In the genomic region with DNA sequence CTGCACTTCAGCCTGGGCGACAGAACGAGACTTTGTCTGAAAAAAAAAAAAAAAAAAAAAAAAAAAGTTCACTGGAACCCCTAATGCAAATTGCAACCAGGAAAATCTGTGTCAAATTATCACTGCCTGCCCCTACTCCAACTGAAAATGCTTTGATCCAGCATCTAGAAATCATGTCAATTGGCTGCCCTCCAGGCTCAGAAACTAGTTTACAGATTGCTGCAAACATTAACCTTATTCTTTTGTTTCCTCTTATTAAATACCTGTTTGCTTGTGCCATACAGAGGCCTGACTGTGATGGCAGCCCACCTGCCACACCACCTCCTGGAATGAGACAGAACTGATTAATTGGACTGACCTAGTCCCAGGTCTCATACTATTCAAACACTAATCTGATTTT, we compare ENCODE assay signal across 18 cellular contexts. TPM values are rescaled to one million over a fixed set of nuclear protein-coding genes. Genes with fewer than 3 reads are reported as not detected.
DNase-seq lines count a peak whose midpoint lies in the region; ATAC-seq and TF ChIP-seq lines count a peak whose summit lies in the region.
"Had no signal": no experiment of that assay in that cellular context is flagged by ENCODE, and none has a peak within 500 bp of the region (broad histone marks: within the 10 kb centered on the region; RNA-seq: fewer than 3 reads in every experiment).

No MANE protein-coding gene starts in this region.

- H3K27ac Mint-ChIP-seq in brain: peak overlapping the region in 3 of 5 experiments; percentile 39 to 82 (median 59)
- H3K27ac Mint-ChIP-seq in neural crest cell (ENCODE audit: unreplicated experiment): peak overlapping the region; percentile 46
- peak overlapping the region; percentile 75 for H3K27ac Mint-ChIP-seq in stimulated activated naive B cell treated with anti-CD40 and anti-IgM and Interleukin-4, amounts not matched to agents 10 μg/mL and 1 μg/mL and 100 μg/mL, for 72 hours
- H3K27ac Mint-ChIP-seq: IgD-negative memory B cell had no signal

- DNase-seq in SK-N-MC (ENCODE audit: low read depth, low spot score) (peak; percentile 61), neural crest cell (ENCODE audit: low read depth, low spot score) (no peak), NCI-H2196 (lab: John Stamatoyannopoulos, UW; ENCODE audit: unreplicated experiment) (no peak)
- DNase-seq in stimulated activated naive B cell treated with anti-CD40 and anti-IgM and Interleukin-4, amounts not matched to agents 10 μg/mL and 1 μg/mL and 100 μg/mL, for 72 hours: no peak
- DNase-seq: C1 segment of cervical spinal cord, DMS79, GM23248, MM.1S, NCI-H1092 treated with DMSO at 0.1 percent for 48 hours, NCI-H2081 treated with DMSO at 0.1 percent for 48 hours, NCI-H510A had no signal

- H3K9me3 Mint-ChIP-seq in brain (no peaks in the 10 kb centered on the region), neural crest cell (no peaks in the 10 kb centered on the region)
- no peaks in the 10 kb centered on the region for H3K9me3 Mint-ChIP-seq in stimulated activated naive B cell treated with anti-CD40 and anti-IgM and Interleukin-4, amounts not matched to agents 10 μg/mL and 1 μg/mL and 100 μg/mL, for 72 hours
- H3K9me3 Mint-ChIP-seq: CD8-positive, alpha-beta memory T cell; IgD-negative memory B cell had no signal

- no peaks in the 10 kb centered on the region for H3K9me3 ChIP-seq in SK-N-MC (ENCODE audit: low read depth, low read length)
- H3K9me3 ChIP-seq: HAP-1, SJSA1 had no signal

- H3K36me3 Mint-ChIP-seq in brain: no peaks in the 10 kb centered on the region
- H3K36me3 Mint-ChIP-seq in neural crest cell (ENCODE audit: low read depth): no peaks in the 10 kb centered on the region
- H3K36me3 Mint-ChIP-seq in stimulated activated naive B cell treated with anti-CD40 and anti-IgM and Interleukin-4, amounts not matched to agents 10 μg/mL and 1 μg/mL and 100 μg/mL, for 72 hours: peaks cover 0 to 1% of the 10 kb centered on the region in 2 donors
- H3K36me3 Mint-ChIP-seq: CD8-positive, alpha-beta memory T cell had no signal

- H3K4me3 ChIP-seq in SK-N-MC: peak overlapping the region; percentile 67
- H3K4me3 ChIP-seq: GM23248, HAP-1, SJSA1 had no signal

- H3K4me1 Mint-ChIP-seq in brain (peaks cover 24% of the 10 kb centered on the region), neural crest cell (peaks cover 5% of the 10 kb centered on the region)
- peaks cover 8 to 17% of the 10 kb centered on the region in 2 donors for H3K4me1 Mint-ChIP-seq in stimulated activated naive B cell treated with anti-CD40 and anti-IgM and Interleukin-4, amounts not matched to agents 10 μg/mL and 1 μg/mL and 100 μg/mL, for 72 hours

- H3K4me3 Mint-ChIP-seq in brain: no peak overlapping the region
- no peak overlapping the region for H3K4me3 Mint-ChIP-seq in neural crest cell
- peak overlapping the region in 1 of 2 donors; percentile 64 for H3K4me3 Mint-ChIP-seq in stimulated activated naive B cell treated with anti-CD40 and anti-IgM and Interleukin-4, amounts not matched to agents 10 μg/mL and 1 μg/mL and 100 μg/mL, for 72 hours
- H3K4me3 Mint-ChIP-seq: IgD-negative memory B cell had no signal

- TF ChIP-seq CTCF in brain (conservative IDR thresholded peaks at IDR 0.05): no peak
- no peak for TF ChIP-seq CTCF in neural crest cell (conservative IDR thresholded peaks at IDR 0.05)

- peak overlapping the region; percentile 57 for H3K9ac ChIP-seq in SK-N-MC (ENCODE audit: insufficient read length)
- H3K9ac ChIP-seq: GM23248 had no signal

- H3K27ac ChIP-seq in SK-N-MC: peak overlapping the region; percentile 96
- H3K27ac ChIP-seq: GM23248, SJSA1 had no signal

- H3K27me3 Mint-ChIP-seq in brain (no peaks in the 10 kb centered on the region), neural crest cell (ENCODE audit: low read depth) (no peaks in the 10 kb centered on the region)
- no peaks in the 10 kb centered on the region for H3K27me3 Mint-ChIP-seq in stimulated activated naive B cell treated with anti-CD40 and anti-IgM and Interleukin-4, amounts not matched to agents 10 μg/mL and 1 μg/mL and 100 μg/mL, for 72 hours
- H3K27me3 Mint-ChIP-seq: CD8-positive, alpha-beta memory T cell; IgD-negative memory B cell had no signal

- peak in 1 of 2 donors; percentile 42 for ATAC-seq in stimulated activated naive B cell treated with anti-CD40 and anti-IgM and Interleukin-4, amounts not matched to agents 10 μg/mL and 1 μg/mL and 100 μg/mL, for 72 hours (replicated peaks)
- ATAC-seq in HG03342 (IDR thresholded peaks at IDR 0.05; ENCODE audit: unreplicated experiment): no peak
- no peak for ATAC-seq in GM21717 (IDR thresholded peaks at IDR 0.05; ENCODE audit: unreplicated experiment)

- no peaks in the 10 kb centered on the region for H3K36me3 ChIP-seq in SK-N-MC (ENCODE audit: insufficient read depth, low read length)
- H3K36me3 ChIP-seq: HAP-1, SJSA1 had no signal

RNA-seq across cellular contexts. Expression of a gene that starts 18.6 kb away (rescaled TPM):
- polyA plus RNA-seq in brain (ENCODE audit: insufficient read depth, low read depth, low replicate concordance): 77.4 TPM
- 147 and 150 TPM in 2 replicates for total RNA-seq in neural crest cell

RNA-seq across cellular contexts. Expression of a gene that starts 44.4 kb away (rescaled TPM):
- polyA plus RNA-seq in brain (ENCODE audit: insufficient read depth, low read depth, low replicate concordance): 29.0 TPM
- total RNA-seq in neural crest cell: 19.0 and 21.0 TPM in 2 replicates

RNA-seq across cellular contexts. Expression of a gene that starts 44.7 kb away (rescaled TPM):
- 467 TPM for polyA plus RNA-seq in brain (ENCODE audit: insufficient read depth, low read depth, low replicate concordance)
- 200 and 208 TPM in 2 replicates for total RNA-seq in neural crest cell
